8 cellular contexts compared by ENCODE assay signal in the genomic region with DNA sequence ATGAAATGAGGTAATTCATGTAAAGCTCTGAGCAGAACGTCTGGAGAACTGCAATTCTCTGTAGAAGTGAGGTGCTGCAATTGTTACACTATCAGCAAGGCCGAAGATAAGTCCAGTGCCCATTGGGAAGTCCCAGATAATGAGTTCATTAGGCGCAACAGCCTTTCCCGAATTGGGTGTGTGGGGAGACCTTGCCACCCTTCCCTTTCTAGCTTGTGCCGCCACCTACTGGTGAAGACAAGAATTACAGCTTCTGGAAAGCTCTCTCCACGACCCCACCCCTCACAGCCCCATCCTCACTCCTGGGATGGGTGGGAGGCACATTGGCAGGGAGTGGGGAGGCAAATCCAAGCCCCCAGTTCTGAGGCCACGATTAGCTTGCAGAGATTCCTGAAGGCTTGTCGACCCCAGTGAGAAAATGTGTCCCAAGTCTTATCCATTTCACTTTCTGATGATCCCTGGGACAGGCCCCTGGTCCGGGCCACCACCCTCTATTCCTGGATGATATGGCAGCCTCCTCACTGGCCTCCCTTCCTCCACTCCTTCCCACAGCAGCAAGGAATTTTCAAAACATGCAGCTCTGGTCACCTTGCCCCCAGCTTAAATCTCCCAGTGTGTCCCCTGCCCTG. TPM values are rescaled to one million over a fixed set of nuclear protein-coding genes. Genes with fewer than 3 reads are reported as not detected.
A peak's percentile ranks its signal among the peaks of the same experiment; 100 is the strongest.
DNase-seq lines count a peak whose midpoint lies in the region; ATAC-seq, FAIRE-seq and TF ChIP-seq lines count a peak whose summit lies in the region.

No MANE protein-coding gene starts in this region.

- H3K4me1 ChIP-seq in psoas muscle (peaks cover 10% of the 10 kb centered on the region), aorta (ENCODE audit: control insufficient read depth in 1 of 2, insufficient read depth in 2 of 2, low read length in 2 of 2) (no peaks in the 10 kb centered on the region)

- ATAC-seq in activated naive CD4-positive, alpha-beta T cell treated with anti-CD3 and anti-CD28 coated beads, Interleukin-2, amount 50 U/mL, for 72 hours, result peak; percentile 79 to 81
- ATAC-seq in psoas muscle (peak; percentile 69 to 84 (median 73)), aorta (ENCODE audit: low FRiP score) (peak; percentile 83), GM19467 (IDR thresholded peaks at IDR 0.05; ENCODE audit: unreplicated experiment) (no peak)

- no peaks in the 10 kb centered on the region for H3K9me3 ChIP-seq in psoas muscle
- no peaks in the 10 kb centered on the region for H3K9me3 ChIP-seq in aorta (ENCODE audit: control insufficient read depth, low read length)

- WGBS in psoas muscle, 3 donors, result 15 to 20% (median 19%) methylated on average over 9 of the region's 9 CpGs
- WGBS in aorta, 2 donors, result 16 to 19% methylated on average over 9 of the region's 9 CpGs

- H3K4me3 ChIP-seq in psoas muscle (no peak overlapping the region), aorta (ENCODE audit: low read length in 2 of 2) (no peak overlapping the region)

- no peaks in the 10 kb centered on the region for H3K36me3 ChIP-seq in psoas muscle (ENCODE audit: insufficient read depth in 1 of 2, low read depth in 1 of 2)
- H3K36me3 ChIP-seq in aorta (ENCODE audit: control insufficient read depth in 1 of 2, insufficient read depth in 2 of 2, low read length in 1 of 2), result no peaks in the 10 kb centered on the region

- no peak overlapping the region for H3K27ac ChIP-seq in psoas muscle
- no peak overlapping the region for H3K27ac ChIP-seq in aorta (ENCODE audit: low read depth in 1 of 2, low read length in 2 of 2)

- H3K27ac Mint-ChIP-seq in activated naive CD4-positive, alpha-beta T cell treated with anti-CD3 and anti-CD28 coated beads, Interleukin-2, amount 50 U/mL, for 72 hours, result no peak overlapping the region

- peak; percentile 74 for DNase-seq in EL
- peak; percentile 60 for DNase-seq in HTR-8/SVneo (ENCODE audit: insufficient read length, low spot score)
- peak; percentile 61 for DNase-seq in SK-N-DZ (ENCODE audit: low spot score)
- DNase-seq in activated naive CD4-positive, alpha-beta T cell treated with anti-CD3 and anti-CD28 coated beads, Interleukin-2, amount 50 U/mL, for 72 hours (ENCODE audit: low spot score in 2 of 2), result peak; percentile 61 to 82
- DNase-seq in cardiac septum (ENCODE audit: low spot score), result peak; percentile 82
- DNase-seq in psoas muscle, result no peak
- peak in 1 of 2 donors; percentile 62 for DNase-seq in aorta

- TF ChIP-seq CTCF in psoas muscle (IDR thresholded peaks at IDR 0.05), result peak; percentile 95

- FAIRE-seq in HTR-8/SVneo (lab: Jason Lieb, UNC), result peak; percentile 48

- H3K27me3 ChIP-seq in psoas muscle (ENCODE audit: insufficient read depth in 3 of 3, low read length in 2 of 3), result no peaks in the 10 kb centered on the region
- H3K27me3 ChIP-seq in aorta (ENCODE audit: control insufficient read depth in 1 of 2, insufficient read depth in 2 of 2, low read length in 1 of 2), result no peaks in the 10 kb centered on the region

- H3K9me3 Mint-ChIP-seq in activated naive CD4-positive, alpha-beta T cell treated with anti-CD3 and anti-CD28 coated beads, Interleukin-2, amount 50 U/mL, for 72 hours, result no peaks in the 10 kb centered on the region

- intact Hi-C loops in cardiac septum (cut with DNase I) (loop anchor here (10.0 kb wide), 1 partner anchor 315 kb away; no protein-coding TSS in a partner anchor), psoas muscle (cut with DNase I) (loop anchor here in 1 of 2 donors (1.0 kb wide), 1 partner anchor 63 kb away; no protein-coding TSS in a partner anchor), aorta (cut with DNase I) (loop anchor here in 1 of 2 donors (1.0 kb wide), 1 partner anchor 62 kb away; no protein-coding TSS in a partner anchor)

- H3K36me3 Mint-ChIP-seq in activated naive CD4-positive, alpha-beta T cell treated with anti-CD3 and anti-CD28 coated beads, Interleukin-2, amount 50 U/mL, for 72 hours, result no peaks in the 10 kb centered on the region

RNA-seq across cellular contexts. Expression of a gene that starts 36.4 kb away (rescaled TPM):
- polyA plus RNA-seq in SK-N-DZ (2014; cell fraction: cytosol; rRNA removed), result 0.56 TPM in 1 of 2 replicates, not detected in the other
- polyA plus RNA-seq in SK-N-DZ (2014; cell fraction: nucleus; rRNA removed), result not detected in 2 replicates
- total RNA-seq in activated naive CD4-positive, alpha-beta T cell treated with anti-CD3 and anti-CD28 coated beads, Interleukin-2, amount 50 U/mL, for 72 hours, result not detected
- not detected for total RNA-seq in cardiac septum
- not detected for total RNA-seq in psoas muscle
- polyA plus RNA-seq in psoas muscle, result under 1 TPM in 1 of 3 donors, not detected in 2; 0.05 TPM
- total RNA-seq in aorta, result not detected
- 1 to 10 TPM in 1 of 2 donors, under 1 TPM in 1; 0.54 to 8.8 TPM for polyA plus RNA-seq in aorta

RNA-seq across cellular contexts. Expression of a gene that starts 53.0 kb away (rescaled TPM):
- polyA plus RNA-seq in SK-N-DZ (2014; cell fraction: cytosol; rRNA removed), result 0.13 TPM in 1 of 2 replicates, not detected in the other
- polyA plus RNA-seq in SK-N-DZ (2014; cell fraction: nucleus; rRNA removed), result 0.15 TPM in 1 of 2 replicates, not detected in the other
- total RNA-seq in activated naive CD4-positive, alpha-beta T cell treated with anti-CD3 and anti-CD28 coated beads, Interleukin-2, amount 50 U/mL, for 72 hours, result not detected
- 29.9 TPM for total RNA-seq in cardiac septum
- total RNA-seq in psoas muscle, result 10 to 100 TPM; 10.8 to 19.0 (median 17.8) TPM
- polyA plus RNA-seq in psoas muscle, result 10 to 100 TPM; 16.5 to 24.0 (median 22.6) TPM
- total RNA-seq in aorta, result 10 to 100 TPM; 10.2 to 23.6 TPM
- 1 to 10 TPM; 3.8 to 5.6 TPM for polyA plus RNA-seq in aorta

Comparison
In these comparisons a context has a peak if more than half of its experiments do, and no peak if none do; other contexts are left out.
1. DNase-seq: peak in EL (single experiment), HTR-8/SVneo (single experiment), SK-N-DZ (single experiment), activated naive CD4-positive, alpha-beta T cell treated with anti-CD3 and anti-CD28 coated beads, Interleukin-2, amount 50 U/mL, for 72 hours (2 of 2) and cardiac septum (single experiment); none in psoas muscle (0 of 2).
2. RNA of a gene that starts 53.0 kb away (total RNA-seq): 29.9 TPM in cardiac septum (single experiment), 10.2 to 23.6 TPM in aorta and 10.8 to 19.0 TPM in psoas muscle; not detected in activated naive CD4-positive, alpha-beta T cell treated with anti-CD3 and anti-CD28 coated beads, Interleukin-2, amount 50 U/mL, for 72 hours; every median in the first group is over 10 times any median in the second.